ENCODE assay signal across 13 cellular contexts in the genomic region with DNA sequence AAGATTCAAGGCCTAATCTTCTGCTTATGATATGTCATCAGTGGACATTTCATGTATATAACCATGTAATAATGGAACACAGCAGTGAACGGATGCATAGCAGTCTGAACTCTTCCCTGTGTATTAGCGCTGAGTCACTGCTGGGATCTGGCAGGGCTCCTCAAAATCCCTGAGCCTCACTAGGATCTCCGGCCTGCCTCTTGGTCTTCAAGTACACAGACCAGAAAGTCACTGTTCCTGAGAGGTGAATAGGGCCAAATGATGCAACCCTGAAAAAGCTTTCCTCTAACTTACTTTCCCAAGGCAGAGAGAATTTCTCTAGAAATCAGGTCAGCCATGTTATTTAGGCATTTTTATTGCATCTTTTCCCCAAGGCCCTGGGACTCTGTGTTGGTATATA. TPM values are rescaled to one million over a fixed set of nuclear protein-coding genes. Genes with fewer than 3 reads are reported as not detected.
DNase-seq lines count a peak whose midpoint lies in the region; ATAC-seq and TF ChIP-seq lines count a peak whose summit lies in the region.
"Had no signal": no experiment of that assay in that cellular context is flagged by ENCODE, and none has a peak within 500 bp of the region (broad histone marks: within the 10 kb centered on the region; RNA-seq: fewer than 3 reads in every experiment).

No MANE protein-coding gene starts in this region.

- intact Hi-C loops in body of pancreas (cut with DNase I), result no loop called here
- intact Hi-C loops in upper lobe of right lung (cut with DNase I), result no loop called here

- no peak for TF ChIP-seq POLR2A in body of pancreas (IDR thresholded peaks at IDR 0.05)

- WGBS in body of pancreas, 2 donors, result 78 to 81% methylated on average over 3 of the region's 3 CpGs

- no peak overlapping the region for H3K27ac ChIP-seq in body of pancreas
- no peak overlapping the region for H3K27ac ChIP-seq in upper lobe of right lung
- H3K27ac ChIP-seq: 22Rv1 had no signal

- ATAC-seq in body of pancreas (peak; percentile 48), upper lobe of right lung (peak; percentile 92), HG03565 (IDR thresholded peaks at IDR 0.05; ENCODE audit: unreplicated experiment) (no peak), HG03378 (IDR thresholded peaks at IDR 0.05; ENCODE audit: unreplicated experiment) (no peak)

- TF ChIP-seq CTCF in body of pancreas (IDR thresholded peaks at IDR 0.05) (no peak), upper lobe of right lung (IDR thresholded peaks at IDR 0.05) (no peak)

- H3K4me3 ChIP-seq in body of pancreas, result no peak overlapping the region
- H3K4me3 ChIP-seq in upper lobe of right lung, result no peak overlapping the region

- DNase-seq in DMS 273 (lab: John Stamatoyannopoulos, UW; ENCODE audit: unreplicated experiment) (peak; percentile 24), DMS 273 treated with DMSO at 0.1 percent for 48 hours (lab: John Stamatoyannopoulos, UW) (no peak), body of pancreas (peak in 3 of 4 donors; percentile 46 to 58 (median 47)), iris pigment epithelial cell (ENCODE audit: low read depth) (peak; percentile 57), upper lobe of right lung (no peak), NCI-H748 (lab: John Stamatoyannopoulos, UW; ENCODE audit: unreplicated experiment) (no peak)
- DNase-seq: activated B cell treated with CpG ODN at 0.5 μM for 24 hours; naive B cell; NCI-H1436; stimulated activated naive CD4-positive, alpha-beta T cell treated with Interleukin-2 at 50 U/mL for 16 hours had no signal

- H3K9me3 ChIP-seq in body of pancreas (no peaks in the 10 kb centered on the region), upper lobe of right lung (no peaks in the 10 kb centered on the region)

- peaks cover 6% of the 10 kb centered on the region for H3K4me1 ChIP-seq in body of pancreas
- no peaks in the 10 kb centered on the region for H3K4me1 ChIP-seq in upper lobe of right lung

- H3K27me3 ChIP-seq in body of pancreas (no peaks in the 10 kb centered on the region), upper lobe of right lung (no peaks in the 10 kb centered on the region)

- H3K36me3 ChIP-seq in body of pancreas (replicated peaks in 1 of 2; ENCODE audit: insufficient read depth in 1 of 2, low read depth in 2 of 2) (no peaks in the 10 kb centered on the region), upper lobe of right lung (no peaks in the 10 kb centered on the region)

RNA-seq across cellular contexts. Expression of a gene that starts 35.0 kb away (rescaled TPM):
- total RNA-seq in body of pancreas (1 to 10 TPM in 1 of 2 donors, not detected in 1; 8.9 TPM), upper lobe of right lung (2.5 TPM)

RNA-seq across cellular contexts. Expression of a gene that starts 45.7 kb away (rescaled TPM):
- 10 to 100 TPM in 1 of 2 donors, 1 to 10 TPM in 1; 1.0 to 10.9 TPM for total RNA-seq in body of pancreas
- total RNA-seq in upper lobe of right lung, result 1.8 TPM

Comparison
In these comparisons a context has a peak if more than half of its experiments do, and no peak if none do; other contexts are left out.
1. DNase-seq: peak in DMS 273 (single experiment), body of pancreas (3 of 4) and iris pigment epithelial cell (single experiment); none in DMS 273 treated with DMSO at 0.1 percent for 48 hours (single experiment), upper lobe of right lung (single experiment) and NCI-H748 (single experiment).
2. ATAC-seq: peak in body of pancreas (single experiment) and upper lobe of right lung (single experiment); none in HG03565 (single experiment) and HG03378 (single experiment).